Comparison of ENCODE assay signal across 1 cellular context in the genomic region with DNA sequence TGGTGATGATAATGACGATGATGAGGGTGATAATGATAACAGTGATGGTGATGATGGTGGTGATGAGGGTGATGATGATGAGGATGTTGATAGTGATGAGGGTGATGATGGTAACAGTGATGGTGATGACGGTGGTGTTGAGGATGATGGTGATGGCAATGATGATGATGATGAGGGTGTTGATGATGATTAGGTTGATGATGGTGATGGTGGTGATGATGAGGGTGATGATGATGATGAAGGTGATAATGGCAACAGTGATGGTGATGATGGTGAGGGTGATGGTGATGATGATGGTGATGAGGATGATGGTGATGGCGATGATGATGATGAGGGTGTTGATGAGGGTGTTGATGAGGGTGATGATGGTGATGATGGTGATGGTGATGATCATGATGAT.
TF ChIP-seq lines count a peak whose summit lies in the region.

No MANE protein-coding gene starts in this region.

TF ChIP-seq in HepG2, 621 proteins besides CTCF, POLR2A, EP300 and RAD21 (continued from another document):
- TF ChIP-seq, protein P1, sequence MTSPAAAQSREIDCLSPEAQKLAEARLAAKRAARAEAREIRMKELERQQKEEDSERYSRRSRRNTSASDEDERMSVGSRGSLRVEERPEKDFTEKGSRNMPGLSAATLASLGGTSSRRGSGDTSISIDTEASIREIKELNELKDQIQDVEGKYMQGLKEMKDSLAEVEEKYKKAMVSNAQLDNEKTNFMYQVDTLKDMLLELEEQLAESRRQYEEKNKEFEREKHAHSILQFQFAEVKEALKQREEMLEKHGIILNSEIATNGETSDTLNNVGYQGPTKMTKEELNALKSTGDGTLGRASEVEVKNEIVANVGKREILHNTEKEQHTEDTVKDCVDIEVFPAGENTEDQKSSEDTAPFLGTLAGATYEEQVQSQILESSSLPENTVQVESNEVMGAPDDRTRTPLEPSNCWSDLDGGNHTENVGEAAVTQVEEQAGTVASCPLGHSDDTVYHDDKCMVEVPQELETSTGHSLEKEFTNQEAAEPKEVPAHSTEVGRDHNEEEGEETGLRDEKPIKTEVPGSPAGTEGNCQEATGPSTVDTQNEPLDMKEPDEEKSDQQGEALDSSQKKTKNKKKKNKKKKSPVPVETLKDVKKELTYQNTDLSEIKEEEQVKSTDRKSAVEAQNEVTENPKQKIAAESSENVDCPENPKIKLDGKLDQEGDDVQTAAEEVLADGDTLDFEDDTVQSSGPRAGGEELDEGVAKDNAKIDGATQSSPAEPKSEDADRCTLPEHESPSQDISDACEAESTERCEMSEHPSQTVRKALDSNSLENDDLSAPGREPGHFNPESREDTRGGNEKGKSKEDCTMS (CRISPR knock-in tag; conservative IDR thresholded peaks at IDR 0.05), result no peak
- TF ChIP-seq ATM (IDR thresholded peaks at IDR 0.05; ENCODE audit: borderline replicate concordance), result peak; percentile 79; the same call in 1 of the 2 replicates
- TF ChIP-seq ZNF17 (CRISPR knock-in tag; IDR thresholded peaks at IDR 0.05), result no peak
- peak; percentile 3; the same call in 1 of the 2 replicates for TF ChIP-seq FOXP1 (IDR thresholded peaks at IDR 0.05)
- TF ChIP-seq FOXP1 (CRISPR knock-in tag; IDR thresholded peaks at IDR 0.05), result no peak
- no peak for TF ChIP-seq MXI1 (IDR thresholded peaks at IDR 0.05; ENCODE audit: borderline replicate concordance, low read depth, low read length)
- no peak for TF ChIP-seq ZNF484 (CRISPR knock-in tag; IDR thresholded peaks at IDR 0.05; ENCODE audit: borderline replicate concordance, low read depth)
- TF ChIP-seq ZNF746 (CRISPR knock-in tag; IDR thresholded peaks at IDR 0.05), result no peak
- TF ChIP-seq, protein P2, sequence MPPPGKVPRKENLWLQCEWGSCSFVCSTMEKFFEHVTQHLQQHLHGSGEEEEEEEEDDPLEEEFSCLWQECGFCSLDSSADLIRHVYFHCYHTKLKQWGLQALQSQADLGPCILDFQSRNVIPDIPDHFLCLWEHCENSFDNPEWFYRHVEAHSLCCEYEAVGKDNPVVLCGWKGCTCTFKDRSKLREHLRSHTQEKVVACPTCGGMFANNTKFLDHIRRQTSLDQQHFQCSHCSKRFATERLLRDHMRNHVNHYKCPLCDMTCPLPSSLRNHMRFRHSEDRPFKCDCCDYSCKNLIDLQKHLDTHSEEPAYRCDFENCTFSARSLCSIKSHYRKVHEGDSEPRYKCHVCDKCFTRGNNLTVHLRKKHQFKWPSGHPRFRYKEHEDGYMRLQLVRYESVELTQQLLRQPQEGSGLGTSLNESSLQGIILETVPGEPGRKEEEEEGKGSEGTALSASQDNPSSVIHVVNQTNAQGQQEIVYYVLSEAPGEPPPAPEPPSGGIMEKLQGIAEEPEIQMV (CRISPR knock-in tag; IDR thresholded peaks at IDR 0.05; ENCODE audit: low read depth), result no peak
- TF ChIP-seq, protein P3, sequence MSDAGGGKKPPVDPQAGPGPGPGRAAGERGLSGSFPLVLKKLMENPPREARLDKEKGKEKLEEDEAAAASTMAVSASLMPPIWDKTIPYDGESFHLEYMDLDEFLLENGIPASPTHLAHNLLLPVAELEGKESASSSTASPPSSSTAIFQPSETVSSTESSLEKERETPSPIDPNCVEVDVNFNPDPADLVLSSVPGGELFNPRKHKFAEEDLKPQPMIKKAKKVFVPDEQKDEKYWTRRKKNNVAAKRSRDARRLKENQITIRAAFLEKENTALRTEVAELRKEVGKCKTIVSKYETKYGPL (CRISPR knock-in tag; IDR thresholded peaks at IDR 0.05), result no peak
- TF ChIP-seq SRSF4 (IDR thresholded peaks at IDR 0.05; ENCODE audit: low read depth, low read length, poor library complexity, severe bottlenecking), result no peak
- TF ChIP-seq ZNF354B (CRISPR knock-in tag; IDR thresholded peaks at IDR 0.05), result no peak
- TF ChIP-seq SP2 (CRISPR knock-in tag; IDR thresholded peaks at IDR 0.05), result no peak
- TF ChIP-seq ZNF282 (IDR thresholded peaks at IDR 0.05; ENCODE audit: partially characterized antibody), result peak; percentile 38
- peak; percentile 99 for TF ChIP-seq CREB1 (IDR thresholded peaks at IDR 0.05)
- no peak for TF ChIP-seq CREB1 (CRISPR knock-in tag; IDR thresholded peaks at IDR 0.05)
- no peak for TF ChIP-seq NFKBIZ (CRISPR knock-in tag; IDR thresholded peaks at IDR 0.05)
- peak; percentile 12; the same call in 1 of the 2 replicates for TF ChIP-seq JUNB (CRISPR knock-in tag; IDR thresholded peaks at IDR 0.05; ENCODE audit: borderline replicate concordance)
